Comparison of ENCODE assay signal across 8 cellular contexts in the genomic region with DNA sequence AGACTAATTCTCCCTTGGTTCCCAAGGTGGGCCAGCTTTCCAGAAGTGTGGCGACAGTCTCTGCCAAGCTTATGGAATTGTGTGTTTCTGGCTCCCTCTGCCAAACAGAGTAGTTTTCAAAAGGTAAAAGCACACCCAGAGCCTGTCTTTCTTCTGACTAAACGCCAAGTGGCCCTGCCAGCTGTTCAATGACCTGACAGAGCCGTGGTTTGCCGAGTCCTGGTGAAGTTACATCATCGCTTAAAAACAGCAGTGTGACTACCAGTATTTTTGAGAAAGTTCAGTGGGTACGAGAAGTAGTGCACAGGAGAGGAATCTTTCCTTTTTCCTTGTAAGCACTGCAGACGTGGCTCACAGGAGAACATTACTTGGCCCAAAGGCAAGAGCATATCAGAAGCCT. TPM values are rescaled to one million over a fixed set of nuclear protein-coding genes. Genes with fewer than 3 reads are reported as not detected.
DNase-seq lines count a peak whose midpoint lies in the region; ATAC-seq, FAIRE-seq and TF ChIP-seq lines count a peak whose summit lies in the region.

No MANE protein-coding gene starts in this region.

- no peak for FAIRE-seq in GM12892 (lab: Jason Lieb, UNC)

- peaks cover 44% of the 10 kb centered on the region for H3K4me1 ChIP-seq in psoas muscle

- no peak for TF ChIP-seq POLR2A in GM12892 (IDR thresholded peaks at IDR 0.05; ENCODE audit: low read depth, low read length)

- no peaks in the 10 kb centered on the region for H3K36me3 ChIP-seq in psoas muscle (ENCODE audit: insufficient read depth in 1 of 2, low read depth in 1 of 2)

- intact Hi-C loops in psoas muscle (cut with DNase I): no loop called here

- DNase-seq in activated T-cell treated with anti-CD3 and anti-CD28 coated beads, Interleukin-2, amount 50 U/mL, for 24 hours: no peak
- no peak for DNase-seq in activated T-cell treated with anti-CD3 and anti-CD28 coated beads for 4 hours
- DNase-seq in T-helper 17 cell: no peak
- DNase-seq in foreskin fibroblast: peak; percentile 70 to 84
- peak; percentile 69 to 88 for DNase-seq in psoas muscle
- no peak for DNase-seq in GM12892 (ENCODE audit: insufficient read length)
- no peak for DNase-seq in globus pallidus (ENCODE audit: low spot score)

- no peaks in the 10 kb centered on the region for H3K9me3 Mint-ChIP-seq in activated T-cell treated with anti-CD3 and anti-CD28 coated beads, Interleukin-2, amount 50 U/mL, for 24 hours

- H3K27ac Mint-ChIP-seq in activated T-cell treated with anti-CD3 and anti-CD28 coated beads, Interleukin-2, amount 50 U/mL, for 24 hours: peak overlapping the region; percentile 92
- H3K27ac Mint-ChIP-seq in T-helper 17 cell: no peak overlapping the region

- peaks cover 64% of the 10 kb centered on the region for H3K4me1 Mint-ChIP-seq in activated T-cell treated with anti-CD3 and anti-CD28 coated beads, Interleukin-2, amount 50 U/mL, for 24 hours (ENCODE audit: low read depth)
- peaks cover 39% of the 10 kb centered on the region for H3K4me1 Mint-ChIP-seq in T-helper 17 cell

- peaks cover 10% of the 10 kb centered on the region for H3K36me3 Mint-ChIP-seq in activated T-cell treated with anti-CD3 and anti-CD28 coated beads, Interleukin-2, amount 50 U/mL, for 24 hours (ENCODE audit: low read depth)
- peaks cover 2% of the 10 kb centered on the region for H3K36me3 Mint-ChIP-seq in T-helper 17 cell (ENCODE audit: low read depth)

- no peak for TF ChIP-seq CTCF in foreskin fibroblast (IDR thresholded peaks at IDR 0.05; ENCODE audit: low read depth, low read length)
- no peak for TF ChIP-seq CTCF in psoas muscle (IDR thresholded peaks at IDR 0.05)

- no peaks in the 10 kb centered on the region for H3K27me3 Mint-ChIP-seq in activated T-cell treated with anti-CD3 and anti-CD28 coated beads, Interleukin-2, amount 50 U/mL, for 24 hours
- no peaks in the 10 kb centered on the region for H3K27me3 Mint-ChIP-seq in T-helper 17 cell

- no peak for ATAC-seq in T-helper 17 cell
- ATAC-seq in psoas muscle: peak; percentile 48 to 71 (median 64)
- no peak for ATAC-seq in HG03159 (IDR thresholded peaks at IDR 0.05; ENCODE audit: unreplicated experiment)

- 20 to 25% (median 20%) methylated on average over 7 of the region's 7 CpGs for WGBS in psoas muscle, 3 donors

- H3K4me3 ChIP-seq in foreskin fibroblast (ENCODE audit: low read depth in 1 of 2, low read length in 2 of 2) (peak overlapping the region; percentile 4 to 9), psoas muscle (peak overlapping the region; percentile 95)

- peak overlapping the region; percentile 85 for H3K4me3 Mint-ChIP-seq in activated T-cell treated with anti-CD3 and anti-CD28 coated beads, Interleukin-2, amount 50 U/mL, for 24 hours
- H3K4me3 Mint-ChIP-seq in T-helper 17 cell: peak overlapping the region; percentile 97

- no peaks in the 10 kb centered on the region for H3K27me3 ChIP-seq in psoas muscle (ENCODE audit: insufficient read depth in 3 of 3, low read length in 2 of 3)

- H3K27ac ChIP-seq in psoas muscle: peak overlapping the region; percentile 96

- H3K9me3 ChIP-seq in T-helper 17 cell (ENCODE audit: control insufficient read depth, low read length, poor library complexity, severe bottlenecking) (no peaks in the 10 kb centered on the region), psoas muscle (no peaks in the 10 kb centered on the region)

RNA-seq across cellular contexts. Expression of a gene that starts 1.9 kb away (rescaled TPM):
- total RNA-seq in T-helper 17 cell (10 to 100 TPM; 40.7 to 40.8 TPM), psoas muscle (10 to 100 TPM in 3 of 4 donors, 1 to 10 TPM in 1; 7.8 to 20.7 (median 13.1) TPM)
- 1 to 10 TPM; 1.9 to 2.5 (median 2.4) TPM for polyA plus RNA-seq in psoas muscle
- polyA plus RNA-seq in GM12892 (2012; ENCODE audit: missing spikeins): 3.3 TPM

RNA-seq across cellular contexts. Expression of a gene that starts 33.8 kb away (rescaled TPM):
- 1 to 10 TPM; 8.9 to 9.3 TPM for total RNA-seq in T-helper 17 cell
- total RNA-seq in psoas muscle: 10 to 100 TPM; 14.9 to 24.7 (median 18.4) TPM
- polyA plus RNA-seq in psoas muscle: 10 to 100 TPM in 1 of 3 donors, 1 to 10 TPM in 2; 2.9 to 30.9 (median 6.9) TPM
- 5.5 TPM for polyA plus RNA-seq in GM12892 (2012; ENCODE audit: missing spikeins)

RNA-seq across cellular contexts. Expression of a gene that starts 46.7 kb away (rescaled TPM):
- total RNA-seq in T-helper 17 cell: 1 to 10 TPM in 1 of 2 donors, under 1 TPM in 1; 0.47 to 1.3 TPM
- 10 to 100 TPM in 2 of 4 donors, 1 to 10 TPM in 2; 4.1 to 13.1 (median 10.9) TPM for total RNA-seq in psoas muscle
- polyA plus RNA-seq in psoas muscle: 10 to 100 TPM; 35.7 to 54.5 (median 40.6) TPM
- 0.42 TPM for polyA plus RNA-seq in GM12892 (2012; ENCODE audit: missing spikeins)

Comparison
In these comparisons a context has a peak if more than half of its experiments do, and no peak if none do; other contexts are left out.
1. DNase-seq: peak in foreskin fibroblast (2 of 2) and psoas muscle (2 of 2); none in activated T-cell treated with anti-CD3 and anti-CD28 coated beads, Interleukin-2, amount 50 U/mL, for 24 hours (single experiment), activated T-cell treated with anti-CD3 and anti-CD28 coated beads for 4 hours (single experiment), T-helper 17 cell (0 of 3), GM12892 (single experiment) and globus pallidus (single experiment).
2. ATAC-seq: peak in psoas muscle (4 of 4); none in T-helper 17 cell (single experiment) and HG03159 (single experiment).